ENCODE assay signal across 8 cellular contexts in the genomic region with DNA sequence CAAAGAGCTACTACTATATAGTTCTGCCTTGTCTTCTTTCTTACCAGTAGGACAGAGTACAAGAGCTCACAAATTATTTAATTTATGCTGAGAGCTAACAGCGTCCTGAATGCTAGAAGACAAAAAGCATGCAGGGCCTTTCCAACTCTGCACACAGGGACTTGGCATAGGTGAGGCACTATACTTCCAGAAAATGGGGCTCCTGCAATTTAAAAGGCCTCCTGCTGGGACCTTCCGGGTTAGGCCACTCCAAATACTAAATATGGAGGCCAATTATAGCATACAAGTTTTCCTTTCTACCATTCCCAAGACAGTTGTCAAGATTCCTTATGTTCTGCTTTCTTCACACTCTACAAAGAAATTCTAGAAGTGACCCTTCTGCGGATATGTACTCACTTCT. TPM values are rescaled to one million over a fixed set of nuclear protein-coding genes. Genes with fewer than 3 reads are reported as not detected.
DNase-seq lines count a peak whose midpoint lies in the region; ATAC-seq and TF ChIP-seq lines count a peak whose summit lies in the region.

No MANE protein-coding gene starts in this region.

- no peak for ATAC-seq in activated CD4-positive, alpha-beta T cell treated with anti-CD3 and anti-CD28 coated beads for 36 hours
- no peak for ATAC-seq in activated naive CD8-positive, alpha-beta T cell treated with anti-CD3 and anti-CD28 coated beads, Interleukin-2, amount 50 U/mL, for 24 hours
- ATAC-seq in left colon (peak; percentile 8), GM19467 (IDR thresholded peaks at IDR 0.05; ENCODE audit: unreplicated experiment) (no peak)

- POLR2A ChIA-PET in activated CD4-positive, alpha-beta T cell treated with anti-CD3 and anti-CD28 coated beads for 36 hours (lab: Charles Lee) = no interaction called here

- H3K4me1 Mint-ChIP-seq in activated CD4-positive, alpha-beta T cell treated with anti-CD3 and anti-CD28 coated beads for 36 hours = peaks cover 26% of the 10 kb centered on the region
- peaks cover 37% of the 10 kb centered on the region for H3K4me1 Mint-ChIP-seq in activated naive CD8-positive, alpha-beta T cell treated with anti-CD3 and anti-CD28 coated beads, Interleukin-2, amount 50 U/mL, for 24 hours

- H3K36me3 ChIP-seq in tibial nerve = peaks cover 0 to 8% (median 0%) of the 10 kb centered on the region in 3 donors

- no peak for TF ChIP-seq CTCF in tibial nerve (IDR thresholded peaks at IDR 0.05)

- peak; percentile 14 for DNase-seq in activated CD4-positive, alpha-beta T cell treated with anti-CD3 and anti-CD28 coated beads for 36 hours
- DNase-seq in activated CD4-positive, alpha-beta T cell treated with anti-CD3 and anti-CD28 coated beads, Interleukin-2, amount 50 U/mL, for 1 hour = no peak
- DNase-seq in M059J (ENCODE audit: low read depth) (peak; percentile 23), left colon (no peak), tibial nerve (ENCODE audit: low spot score in 2 of 2) (no peak), NCI-H2196 (lab: John Stamatoyannopoulos, UW; ENCODE audit: unreplicated experiment) (no peak)
- DNase-seq in activated naive CD8-positive, alpha-beta T cell treated with anti-CD3 and anti-CD28 coated beads, Interleukin-2, amount 50 U/mL, for 24 hours = no peak

- peaks cover 4% of the 10 kb centered on the region for H3K27me3 Mint-ChIP-seq in activated CD4-positive, alpha-beta T cell treated with anti-CD3 and anti-CD28 coated beads for 36 hours
- peaks cover 17% of the 10 kb centered on the region for H3K27me3 Mint-ChIP-seq in activated naive CD8-positive, alpha-beta T cell treated with anti-CD3 and anti-CD28 coated beads, Interleukin-2, amount 50 U/mL, for 24 hours

- TF ChIP-seq POLR2A in tibial nerve (IDR thresholded peaks at IDR 0.05) = no peak

- H3K27me3 ChIP-seq in tibial nerve = peaks cover 0 to 19% of the 10 kb centered on the region in 2 donors

- TF ChIP-seq EP300 in tibial nerve (IDR thresholded peaks at IDR 0.05) = no peak

- peaks cover 0 to 41% (median 12%) of the 10 kb centered on the region in 4 donors for H3K4me1 ChIP-seq in tibial nerve

- WGBS in tibial nerve, 2 donors = 4 to 5% methylated on average over 3 of the region's 3 CpGs

- H3K9me3 Mint-ChIP-seq in activated CD4-positive, alpha-beta T cell treated with anti-CD3 and anti-CD28 coated beads for 36 hours (ENCODE audit: low read depth) = no peaks in the 10 kb centered on the region
- H3K9me3 Mint-ChIP-seq in activated naive CD8-positive, alpha-beta T cell treated with anti-CD3 and anti-CD28 coated beads, Interleukin-2, amount 50 U/mL, for 24 hours = peaks cover 5% of the 10 kb centered on the region

- intact Hi-C loops in activated CD4-positive, alpha-beta T cell treated with anti-CD3 and anti-CD28 coated beads for 36 hours (cut with DNase I, micrococcal nuclease) = loop anchor here in 1 of 2 experiments (5.0 kb wide), 1 partner anchor 54 kb away; no protein-coding TSS in a partner anchor
- intact Hi-C loops in left colon (cut with DNase I, micrococcal nuclease) = no loop called here

- peak overlapping the region; percentile 80 for H3K27ac Mint-ChIP-seq in activated CD4-positive, alpha-beta T cell treated with anti-CD3 and anti-CD28 coated beads for 36 hours
- peak overlapping the region; percentile 86 for H3K27ac Mint-ChIP-seq in activated naive CD8-positive, alpha-beta T cell treated with anti-CD3 and anti-CD28 coated beads, Interleukin-2, amount 50 U/mL, for 24 hours

- peak overlapping the region; percentile 39 to 97 (median 81) for H3K4me3 ChIP-seq in tibial nerve

- CTCF ChIA-PET in activated CD4-positive, alpha-beta T cell treated with anti-CD3 and anti-CD28 coated beads for 36 hours (lab: Charles Lee) = interaction anchor here (3.4 kb wide), 1 partner anchor 17 kb away, joined by 40 read pairs; a partner anchor contains a TSS

- peak overlapping the region; percentile 86 for H3K4me3 Mint-ChIP-seq in activated CD4-positive, alpha-beta T cell treated with anti-CD3 and anti-CD28 coated beads for 36 hours
- H3K4me3 Mint-ChIP-seq in activated naive CD8-positive, alpha-beta T cell treated with anti-CD3 and anti-CD28 coated beads, Interleukin-2, amount 50 U/mL, for 24 hours = peak overlapping the region; percentile 92

- no peak overlapping the region for H3K27ac ChIP-seq in tibial nerve

- H3K9me3 ChIP-seq in tibial nerve = no peaks in the 10 kb centered on the region

- peaks cover 23% of the 10 kb centered on the region for H3K36me3 Mint-ChIP-seq in activated CD4-positive, alpha-beta T cell treated with anti-CD3 and anti-CD28 coated beads for 36 hours (ENCODE audit: low read depth)
- peaks cover 25% of the 10 kb centered on the region for H3K36me3 Mint-ChIP-seq in activated naive CD8-positive, alpha-beta T cell treated with anti-CD3 and anti-CD28 coated beads, Interleukin-2, amount 50 U/mL, for 24 hours (ENCODE audit: low read depth)

RNA-seq across cellular contexts. Expression of a gene that starts 0.9 kb away (rescaled TPM):
- total RNA-seq in activated CD4-positive, alpha-beta T cell treated with anti-CD3 and anti-CD28 coated beads for 36 hours = 10 to 100 TPM; 59.2 to 78.1 TPM
- total RNA-seq in M059J (2014; rRNA removed; shearing (Covaris generic)) = 83.4 and 99.6 TPM in 2 replicates
- total RNA-seq in left colon (10 to 100 TPM; 10.5 to 14.4 TPM), tibial nerve (100 to 1,000 TPM in 1 of 4 donors, 10 to 100 TPM in 3; 68.2 to 102 (median 82.9) TPM)

RNA-seq across cellular contexts. Expression of a gene that starts 18.2 kb away (rescaled TPM):
- 1 to 10 TPM; 1.4 to 1.9 TPM for total RNA-seq in activated CD4-positive, alpha-beta T cell treated with anti-CD3 and anti-CD28 coated beads for 36 hours
- total RNA-seq in M059J (2014; rRNA removed; shearing (Covaris generic)) = 7.3 and 9.3 TPM in 2 replicates
- total RNA-seq in left colon (1 to 10 TPM; 2.0 to 3.6 TPM), tibial nerve (10 to 100 TPM; 37.8 to 43.1 (median 38.8) TPM)

Comparison
In these comparisons a context has a peak if more than half of its experiments do, and no peak if none do; other contexts are left out.
1. DNase-seq: peak in activated CD4-positive, alpha-beta T cell treated with anti-CD3 and anti-CD28 coated beads for 36 hours (single experiment) and M059J (single experiment); none in activated CD4-positive, alpha-beta T cell treated with anti-CD3 and anti-CD28 coated beads, Interleukin-2, amount 50 U/mL, for 1 hour (single experiment), activated naive CD8-positive, alpha-beta T cell treated with anti-CD3 and anti-CD28 coated beads, Interleukin-2, amount 50 U/mL, for 24 hours (single experiment), left colon (0 of 2), tibial nerve (0 of 2) and NCI-H2196 (single experiment).